ENCODE assay signal across 16 cellular contexts in the genomic region with DNA sequence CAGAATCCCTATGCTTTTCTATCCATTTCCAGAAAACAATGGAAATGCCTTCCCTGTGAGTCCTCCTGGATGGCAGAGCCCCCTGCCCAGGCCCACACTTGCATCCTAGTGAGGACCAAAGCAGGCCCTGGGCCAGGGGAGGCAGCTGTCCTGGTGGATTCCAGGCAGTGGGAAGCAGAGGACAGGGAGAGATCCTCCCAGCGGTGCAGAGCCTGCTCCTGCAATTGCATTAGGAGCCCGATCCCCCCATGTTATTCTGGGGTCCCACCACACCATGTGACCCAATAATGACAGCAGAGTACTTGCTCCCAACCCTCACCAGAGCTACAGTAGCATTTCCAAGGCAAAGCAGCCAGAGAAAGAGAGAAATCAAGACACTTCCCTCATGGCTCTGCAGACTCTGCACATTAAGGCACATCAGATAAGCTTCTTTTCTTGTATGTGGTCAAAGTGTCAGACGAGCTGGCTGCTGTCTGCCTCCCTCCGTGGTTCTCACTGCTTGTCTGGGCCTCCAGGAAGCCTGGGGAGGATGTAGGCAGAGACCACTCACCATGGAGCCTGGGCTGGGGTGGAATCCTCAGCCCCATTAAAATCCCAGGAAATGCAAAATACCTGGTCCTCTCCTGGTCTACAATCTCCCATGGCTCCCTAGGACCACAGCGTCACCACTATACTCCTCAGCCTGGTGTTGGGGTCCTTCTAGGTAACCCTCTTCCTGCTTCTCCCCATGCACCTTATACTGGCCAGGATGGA. TPM values are rescaled to one million over a fixed set of nuclear protein-coding genes. Genes with fewer than 3 reads are reported as not detected.
DNase-seq lines count a peak whose midpoint lies in the region; ATAC-seq and TF ChIP-seq lines count a peak whose summit lies in the region.
"Had no signal": no experiment of that assay in that cellular context is flagged by ENCODE, and none has a peak within 500 bp of the region (broad histone marks: within the 10 kb centered on the region; RNA-seq: fewer than 3 reads in every experiment).

No MANE protein-coding gene starts in this region.

- no peak overlapping the region for H2BK120ac ChIP-seq in IMR-90 (ENCODE audit: low read depth, low read length)
- no peak overlapping the region for H2BK120ac ChIP-seq in mesendoderm (ENCODE audit: low read depth, low read length)

- no peaks in the 10 kb centered on the region for H3K9me3 Mint-ChIP-seq in CD8-positive, alpha-beta memory T cell
- H3K9me3 Mint-ChIP-seq in nephron progenitor cell: no peaks in the 10 kb centered on the region

- intact Hi-C loops in IMR-90 (cut with micrococcal nuclease): no loop called here

- peaks cover 97% of the 10 kb centered on the region for H3K4me1 ChIP-seq in CD8-positive, alpha-beta memory T cell (ENCODE audit: insufficient read depth, low read length)
- H3K4me1 ChIP-seq in IMR-90 (ENCODE audit: control insufficient read depth, insufficient read depth, low read length) (no peaks in the 10 kb centered on the region), mesendoderm (ENCODE audit: control insufficient read depth, low read depth, low read length) (peaks cover 8% of the 10 kb centered on the region)

- no peak overlapping the region for H3K4me2 ChIP-seq in IMR-90 (ENCODE audit: low read depth, low read length)
- no peak overlapping the region for H3K4me2 ChIP-seq in mesendoderm (ENCODE audit: low read length)

- no peak overlapping the region for H3K14ac ChIP-seq in IMR-90 (replicated peaks; ENCODE audit: low read depth, low read length)

- no peak overlapping the region for H2AK5ac ChIP-seq in IMR-90 (ENCODE audit: low read depth, low read length)
- H2AK5ac ChIP-seq in mesendoderm (ENCODE audit: low read length): no peak overlapping the region

- no TSS peak for BruUV-seq in IMR-90 (replicated peaks; lab: Mats Ljungman, UMichigan)

- peaks cover 86 to 96% (median 93%) of the 10 kb centered on the region in 3 donors for H3K4me1 Mint-ChIP-seq in CD8-positive, alpha-beta memory T cell
- peaks cover 25% of the 10 kb centered on the region for H3K4me1 Mint-ChIP-seq in nephron progenitor cell

- H3K27ac ChIP-seq in CD8-positive, alpha-beta memory T cell (ENCODE audit: low read depth, low read length): no peak overlapping the region
- H3K27ac ChIP-seq in IMR-90 (ENCODE audit: insufficient read depth, low read length) (no peak overlapping the region), mesendoderm (ENCODE audit: low read depth, low read length) (peak overlapping the region; percentile 47)
- H3K27ac ChIP-seq: BLaER1 treated with 17β-estradiol and CSF1 and Interleukin-3, amounts not matched to agents 10 nM and 100 nM; epithelial cell of prostate; ovary had no signal

- H4K5ac ChIP-seq in IMR-90 (ENCODE audit: low read depth, low read length) (no peak overlapping the region), mesendoderm (ENCODE audit: low read length) (no peak overlapping the region)

- TF ChIP-seq RAD21 in IMR-90 (IDR thresholded peaks at IDR 0.05; ENCODE audit: low read length): no peak

- no peaks in the 10 kb centered on the region for H3K79me2 ChIP-seq in mesendoderm (ENCODE audit: control insufficient read depth, insufficient read depth, low read length)

- H3K9ac ChIP-seq in IMR-90 (ENCODE audit: low read depth, low read length): no peak overlapping the region
- H3K9ac ChIP-seq in mesendoderm (ENCODE audit: low read length): peak overlapping the region; percentile 33
- H3K9ac ChIP-seq: BLaER1 treated with 17β-estradiol and CSF1 and Interleukin-3, amounts not matched to agents 10 nM and 100 nM had no signal

- H3K27me3 ChIP-seq in CD8-positive, alpha-beta memory T cell (ENCODE audit: insufficient read depth, low read length, poor library complexity, severe bottlenecking): no peaks in the 10 kb centered on the region
- H3K27me3 ChIP-seq in IMR-90 (ENCODE audit: control insufficient read depth, insufficient read depth, low read length): peaks cover 51% of the 10 kb centered on the region
- H3K27me3 ChIP-seq in mesendoderm (ENCODE audit: insufficient read depth, low read length, poor library complexity): no peaks in the 10 kb centered on the region
- H3K27me3 ChIP-seq: BLaER1 treated with 17β-estradiol and CSF1 and Interleukin-3, amounts not matched to agents 10 nM and 100 nM; ovary had no signal

- H2BK15ac ChIP-seq in IMR-90 (ENCODE audit: low read depth, low read length): no peak overlapping the region
- no peak overlapping the region for H2BK15ac ChIP-seq in mesendoderm (replicated peaks; ENCODE audit: low read depth)

- no CpG with 5 or more reads among the region's 5 CpGs for WGBS in IMR-90 (ENCODE audit: extremely low coverage in 2 of 2, insufficient read length in 1 of 2), 2 experiments
- WGBS in mesendoderm (ENCODE audit: extremely low coverage, insufficient coverage, low lambda C conversion rate): no CpG with 5 or more reads among the region's 5 CpGs

- peaks cover 0 to 2% of the 10 kb centered on the region in 2 donors for H3K27me3 Mint-ChIP-seq in CD8-positive, alpha-beta memory T cell
- H3K27me3 Mint-ChIP-seq in nephron progenitor cell (ENCODE audit: low read depth, poor library complexity): peaks cover 22% of the 10 kb centered on the region

- H3K18ac ChIP-seq in IMR-90 (ENCODE audit: low read depth, low read length) (no peak overlapping the region), mesendoderm (ENCODE audit: low read length) (no peak overlapping the region)

- peak; percentile 58 to 88 (median 65) for DNase-seq in CD8-positive, alpha-beta memory T cell
- no peak for DNase-seq in IMR-90
- peak; percentile 44 for DNase-seq in activated gamma-delta T cell treated with anti-CD3 and anti-CD28 coated beads, Interleukin-2, amount 50 U/mL, for 16 hours (ENCODE audit: low read depth)
- peak; percentile 90 for DNase-seq in mesendoderm
- DNase-seq in GM03348 (ENCODE audit: low spot score): no peak
- no peak for DNase-seq in hypothalamus (lab: John Stamatoyannopoulos, UW)
- no peak for DNase-seq in nephron progenitor cell
- DNase-seq: activated CD4-positive, CD25-positive, alpha-beta regulatory T cell treated with anti-CD3 and anti-CD28 coated beads, Interleukin-2, amount 50 U/mL, for 72 hours; GOT3; mesenchymal stem cell; NCI-H1048; ovary; RPMI8226; stimulated activated naive CD4-positive, alpha-beta T cell had no signal

- no peak for TF ChIP-seq POLR2A in IMR-90 (IDR thresholded peaks at IDR 0.05; ENCODE audit: low read depth, low read length)

- H3K4me3 Mint-ChIP-seq in CD8-positive, alpha-beta memory T cell: peak overlapping the region; percentile 5 to 85 (median 81)
- H3K4me3 Mint-ChIP-seq in nephron progenitor cell: no peak overlapping the region

- no peaks in the 10 kb centered on the region for H3K36me3 ChIP-seq in CD8-positive, alpha-beta memory T cell (ENCODE audit: insufficient read depth, low read length)
- no peaks in the 10 kb centered on the region for H3K36me3 ChIP-seq in IMR-90 (ENCODE audit: control insufficient read depth, insufficient read depth, low read length)
- no peaks in the 10 kb centered on the region for H3K36me3 ChIP-seq in mesendoderm (ENCODE audit: control insufficient read depth, insufficient read depth, low read length)
- H3K36me3 ChIP-seq: BLaER1 treated with 17β-estradiol and CSF1 and Interleukin-3, amounts not matched to agents 10 nM and 100 nM; ovary had no signal

- CTCF ChIA-PET in CD8-positive, alpha-beta memory T cell (lab: Charles Lee): interaction anchor here (0.8 to 3.0 kb wide), 7 partner anchors 11 to 52 kb away, joined by 3 to 11 read pairs (median 5); no protein-coding TSS in a partner anchor
- CTCF ChIA-PET in IMR-90 (lab: Yijun Ruan, JAX): no interaction called here

- H3K9me3 ChIP-seq in CD8-positive, alpha-beta memory T cell (ENCODE audit: low read length): no peaks in the 10 kb centered on the region
- no peaks in the 10 kb centered on the region for H3K9me3 ChIP-seq in IMR-90 (ENCODE audit: control insufficient read depth, insufficient read depth, low read length)
- H3K9me3 ChIP-seq: BLaER1 treated with 17β-estradiol and CSF1 and Interleukin-3, amounts not matched to agents 10 nM and 100 nM; ovary had no signal

- H3K56ac ChIP-seq in IMR-90 (ENCODE audit: extremely low read depth, insufficient read depth, low read length) (no peak overlapping the region), mesendoderm (ENCODE audit: low read length) (peak overlapping the region; percentile 75)

- H3K23ac ChIP-seq in IMR-90 (ENCODE audit: low read depth, low read length) (no peak overlapping the region), mesendoderm (ENCODE audit: low read length) (no peak overlapping the region)

- ATAC-seq in IMR-90 (ENCODE audit: low read depth): no peak

- no peak overlapping the region for H4K91ac ChIP-seq in IMR-90 (ENCODE audit: insufficient read depth, low read depth, low read length)

- POLR2A ChIA-PET in CD8-positive, alpha-beta memory T cell (lab: Charles Lee): interaction anchor here (0.5 to 2.5 kb wide), 4 partner anchors 16 to 84 kb away, joined by 3 to 17 read pairs (median 8); no protein-coding TSS in a partner anchor
- POLR2A ChIA-PET in IMR-90 (lab: Charles Lee; ENCODE audit: unreplicated experiment): no interaction called here

- no peaks in the 10 kb centered on the region for H3K79me1 ChIP-seq in IMR-90 (ENCODE audit: low read depth in 1 of 2, low read length in 2 of 2)
- no peaks in the 10 kb centered on the region for H3K79me1 ChIP-seq in mesendoderm (ENCODE audit: low read length)

- peaks cover 0 to 2% (median 0%) of the 10 kb centered on the region in 3 donors for H3K36me3 Mint-ChIP-seq in CD8-positive, alpha-beta memory T cell
- no peaks in the 10 kb centered on the region for H3K36me3 Mint-ChIP-seq in nephron progenitor cell (ENCODE audit: low read depth)

- peak overlapping the region; percentile 43 for H3K4me3 ChIP-seq in CD8-positive, alpha-beta memory T cell (ENCODE audit: low read length)
- H3K4me3 ChIP-seq in IMR-90 (ENCODE audit: insufficient read depth, low read depth, low read length): no peak overlapping the region
- H3K4me3 ChIP-seq in mesendoderm (ENCODE audit: low read length): no peak overlapping the region
- H3K4me3 ChIP-seq: BLaER1 treated with 17β-estradiol and CSF1 and Interleukin-3, amounts not matched to agents 10 nM and 100 nM; ovary had no signal

- no peaks in the 10 kb centered on the region for H4K20me1 ChIP-seq in IMR-90 (ENCODE audit: insufficient read depth, low read length)
- H4K20me1 ChIP-seq: BLaER1 treated with 17β-estradiol and CSF1 and Interleukin-3, amounts not matched to agents 10 nM and 100 nM had no signal

- TF ChIP-seq CTCF in IMR-90 (conservative IDR thresholded peaks at IDR 0.05; ENCODE audit: low read depth, low read length): no peak
- no peak for TF ChIP-seq CTCF in nephron progenitor cell (IDR thresholded peaks at IDR 0.05)

- no peak overlapping the region for H2AK9ac ChIP-seq in IMR-90 (replicated peaks; ENCODE audit: low read depth, low read length, poor library complexity)

- no peak overlapping the region for H2BK20ac ChIP-seq in IMR-90 (ENCODE audit: low read depth, low read length)

- H4K8ac ChIP-seq in IMR-90 (ENCODE audit: low read depth in 2 of 2, low read length in 2 of 2) (no peak overlapping the region), mesendoderm (ENCODE audit: low read depth, low read length) (no peak overlapping the region)

- in situ Hi-C loops in IMR-90 (cut with MboI; ENCODE audit: low sequenced_read_pairs): no loop called here

- H2AFZ ChIP-seq in IMR-90 (replicated peaks; ENCODE audit: low read length, poor library complexity): peak overlapping the region; percentile 39

- H3K9me1 ChIP-seq in IMR-90 (ENCODE audit: insufficient read depth, low read length): 0 out of 2 replicates have a peak, but pooled peaks cover 4% of the 10 kb centered on the region

- dilution Hi-C loops in IMR-90 (cut with HindIII; ENCODE audit: low sequenced_read_pairs, unreplicated experiment): no loop called here

- peak overlapping the region in 7 of 8 donors; percentile 75 to 98 (median 84) for H3K27ac Mint-ChIP-seq in CD8-positive, alpha-beta memory T cell
- no peak overlapping the region for H3K27ac Mint-ChIP-seq in nephron progenitor cell

- no peak overlapping the region for H2BK5ac ChIP-seq in IMR-90 (ENCODE audit: low read depth, low read length, poor library complexity, severe bottlenecking)
- peak overlapping the region; percentile 28 for H2BK5ac ChIP-seq in mesendoderm (ENCODE audit: low read length)

- H3K4ac ChIP-seq in IMR-90 (ENCODE audit: low read depth, low read length) (no peak overlapping the region), mesendoderm (ENCODE audit: low read depth, low read length) (peak overlapping the region; percentile 21)

RNA-seq across cellular contexts. Expression of a gene that starts 54.9 kb away (rescaled TPM):
- 100 to 1,000 TPM; 218 to 241 TPM for total RNA-seq in CD8-positive, alpha-beta memory T cell
- 107 TPM for polyA plus RNA-seq in CD8-positive, alpha-beta memory T cell
- total RNA-seq in IMR-90 (2012; rRNA removed): not detected in 2 replicates
- 0.07 TPM in 2 replicates for polyA plus RNA-seq in IMR-90 (2012; rRNA removed)
- polyA plus RNA-seq in IMR-90 (2012; cell fraction: cytosol; rRNA removed): 0.01 and 0.04 TPM in 2 replicates
- 0.02 TPM in 1 of 2 replicates, not detected in the other for polyA plus RNA-seq in IMR-90 (2012; cell fraction: nucleus; rRNA removed; ENCODE audit: low replicate concordance)
- 0.53 TPM for polyA plus RNA-seq in mesendoderm (2013, experiment 1 of 2)
- 0.67 TPM for polyA plus RNA-seq in mesendoderm (2013, experiment 2 of 2)

Comparison
In these comparisons a context has a peak if more than half of its experiments do, and no peak if none do; other contexts are left out.
1. DNase-seq: peak in CD8-positive, alpha-beta memory T cell (5 of 5), activated gamma-delta T cell treated with anti-CD3 and anti-CD28 coated beads, Interleukin-2, amount 50 U/mL, for 16 hours (single experiment) and mesendoderm (single experiment); none in IMR-90 (single experiment), GM03348 (single experiment), hypothalamus (0 of 51) and nephron progenitor cell (single experiment).
2. RNA of a gene that starts 54.9 kb away (total RNA-seq): 218 to 241 TPM in CD8-positive, alpha-beta memory T cell; not detected in IMR-90; every median in the first group is over 100 times any median in the second.